Comparison of ENCODE assay signal across 13 cellular contexts in the genomic region with DNA sequence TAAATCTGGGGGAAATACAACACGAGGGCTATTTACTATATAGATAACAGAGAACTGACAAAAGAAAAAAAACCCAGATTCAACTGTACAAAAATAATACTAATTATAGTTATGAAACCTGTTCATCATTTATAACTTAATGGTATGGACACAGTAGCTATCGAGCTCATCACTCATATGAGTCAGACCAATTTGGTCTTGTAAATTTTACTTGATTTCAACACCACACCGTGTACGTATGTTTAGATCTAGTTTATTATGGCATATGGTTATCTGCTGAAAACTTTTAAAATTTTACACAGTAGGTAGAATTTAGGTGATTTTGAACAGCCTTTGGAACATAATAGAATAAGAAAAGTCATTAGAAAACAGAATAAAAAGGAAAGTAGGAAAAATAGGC. TPM values are rescaled to one million over a fixed set of nuclear protein-coding genes. Genes with fewer than 3 reads are reported as not detected.
DNase-seq lines count a peak whose midpoint lies in the region; ATAC-seq and TF ChIP-seq lines count a peak whose summit lies in the region.
"Had no signal": no experiment of that assay in that cellular context is flagged by ENCODE, and none has a peak within 500 bp of the region (broad histone marks: within the 10 kb centered on the region; RNA-seq: fewer than 3 reads in every experiment).

No MANE protein-coding gene starts in this region.

- H3K27ac ChIP-seq in right atrium auricular region (peak overlapping the region; percentile 70 to 85), VCaP (peak overlapping the region; percentile 87), mammary epithelial cell (ENCODE audit: insufficient read depth, low read depth, low read length) (no peak overlapping the region)

- TF ChIP-seq CTCF in right atrium auricular region (IDR thresholded peaks at IDR 0.05), result no peak
- no peak for TF ChIP-seq CTCF in VCaP (conservative IDR thresholded peaks at IDR 0.05)
- no peak for TF ChIP-seq CTCF in mucosa of descending colon (IDR thresholded peaks at IDR 0.05)
- no peak for TF ChIP-seq CTCF in mammary epithelial cell (conservative IDR thresholded peaks at IDR 0.05 in 1 of 2, IDR thresholded peaks at IDR 0.05 in 1 of 2; ENCODE audit: extremely low read depth in 1 of 2, insufficient read depth in 1 of 2, low read depth in 1 of 2, low read length in 2 of 2)
- TF ChIP-seq CTCF in GM10266 (IDR thresholded peaks at IDR 0.05; ENCODE audit: control insufficient read depth, insufficient read depth, low read depth, missing control alignments), result no peak

- no peak overlapping the region for H2AFZ ChIP-seq in mammary epithelial cell (ENCODE audit: low read depth, low read length)

- H3K4me1 ChIP-seq in right atrium auricular region, result peaks cover 0 to 28% of the 10 kb centered on the region in 2 donors
- no peaks in the 10 kb centered on the region for H3K4me1 ChIP-seq in mucosa of descending colon (ENCODE audit: low read depth)
- no peaks in the 10 kb centered on the region for H3K4me1 ChIP-seq in mammary epithelial cell (ENCODE audit: insufficient read depth, low read length)

- DNase-seq in right atrium auricular region (ENCODE audit: low spot score) (no peak), Right ventricle myocardium inferior (ENCODE audit: missing footprints) (no peak), mucosa of descending colon (no peak), NCI-H2171 treated with DMSO at 0.1 percent for 48 hours (lab: John Stamatoyannopoulos, UW) (no peak), NCI-H2196 treated with DMSO at 0.1 percent for 48 hours (lab: John Stamatoyannopoulos, UW; ENCODE audit: unreplicated experiment) (no peak), mammary epithelial cell (no peak), GM10266 (ENCODE audit: extremely low spot score) (no peak)
- DNase-seq: ACHN; CD4-positive, alpha-beta T cell; DMS79; GOT3; H9 had no signal

- H3K27me3 ChIP-seq in right atrium auricular region (no peaks in the 10 kb centered on the region), mammary epithelial cell (ENCODE audit: insufficient read depth, low read length) (no peaks in the 10 kb centered on the region)

- in situ Hi-C loops in mammary epithelial cell (cut with MboI; ENCODE audit: low sequenced_read_pairs in 2 of 2), result loop anchor here in 1 of 2 donors (10.0 kb wide), 1 partner anchor 1150 kb away; no protein-coding TSS in a partner anchor

- H3K9ac ChIP-seq in mammary epithelial cell (ENCODE audit: insufficient read depth, low read length), result no peak overlapping the region

- H3K4me3 ChIP-seq in right atrium auricular region (no peak overlapping the region), mucosa of descending colon (no peak overlapping the region), mammary epithelial cell (replicated peaks in 1 of 3; ENCODE audit: insufficient read depth in 1 of 3, low read depth in 2 of 3, low read length in 3 of 3) (no peak overlapping the region)

- no peak for ATAC-seq in Right ventricle myocardium inferior
- peak; percentile 47 for ATAC-seq in mucosa of descending colon

- no peaks in the 10 kb centered on the region for H4K20me1 ChIP-seq in mammary epithelial cell (ENCODE audit: insufficient read depth, low read length)

- H3K9me3 ChIP-seq in right atrium auricular region, result no peaks in the 10 kb centered on the region
- no peaks in the 10 kb centered on the region for H3K9me3 ChIP-seq in mucosa of descending colon
- no peaks in the 10 kb centered on the region for H3K9me3 ChIP-seq in mammary epithelial cell (replicated peaks; ENCODE audit: insufficient read depth, low read length)

- dilution Hi-C loops in mammary epithelial cell (cut with HindIII; ENCODE audit: low sequenced_read_pairs), result no loop called here

- no TSS peak for BruUV-seq in mammary epithelial cell (replicated peaks; lab: Mats Ljungman, UMichigan)

- no peaks in the 10 kb centered on the region for H3K79me2 ChIP-seq in mammary epithelial cell (ENCODE audit: insufficient read depth, low read length)

- CTCF ChIA-PET in mammary epithelial cell (lab: Charles Lee; ENCODE audit: low non-redundant PET), result no interaction called here

- H3K36me3 ChIP-seq in right atrium auricular region, result no peaks in the 10 kb centered on the region
- no peaks in the 10 kb centered on the region for H3K36me3 ChIP-seq in mucosa of descending colon (ENCODE audit: low read depth)
- H3K36me3 ChIP-seq in mammary epithelial cell (ENCODE audit: insufficient read depth, low read length), result no peaks in the 10 kb centered on the region

- WGBS in mammary epithelial cell (ENCODE audit: low coverage, missing lambda C conversion rate), result 84% methylated on average over 4 of the region's 4 CpGs

- H3K4me2 ChIP-seq in mammary epithelial cell (ENCODE audit: insufficient read depth, low read depth, low read length), result no peak overlapping the region

- intact Hi-C loops in Right ventricle myocardium inferior (cut with DNase I), result loop anchor here (10.0 kb wide), 1 partner anchor 1150 kb away; no protein-coding TSS in a partner anchor
- intact Hi-C loops in mucosa of descending colon (cut with DNase I, micrococcal nuclease), result no loop called here
- intact Hi-C loops in mammary epithelial cell (cut with micrococcal nuclease), result no loop called here

RNA-seq across cellular contexts. Expression of gene MYLK4, which starts 5.5 kb away (rescaled TPM):
- total RNA-seq in right atrium auricular region, result 1 to 10 TPM; 1.0 to 3.6 TPM
- 2.0 TPM for total RNA-seq in Right ventricle myocardium inferior
- under 1 TPM; 0.41 to 0.82 (median 0.43) TPM for total RNA-seq in mucosa of descending colon
- total RNA-seq in mammary epithelial cell, result under 1 TPM; 0.31 to 0.33 TPM
- 0.12 TPM for polyA plus RNA-seq in mammary epithelial cell
- polyA minus RNA-seq in mammary epithelial cell, result not detected

RNA-seq across cellular contexts. Expression of gene WRNIP1, which starts 19.9 kb away (rescaled TPM):
- 10 to 100 TPM; 51.9 to 53.5 TPM for total RNA-seq in right atrium auricular region
- total RNA-seq in Right ventricle myocardium inferior, result 40.8 TPM
- total RNA-seq in mucosa of descending colon, result 10 to 100 TPM; 39.0 to 41.1 (median 39.7) TPM
- 10 to 100 TPM; 43.3 to 46.0 TPM for total RNA-seq in mammary epithelial cell
- 58.5 TPM for polyA plus RNA-seq in mammary epithelial cell
- 44.7 TPM for polyA minus RNA-seq in mammary epithelial cell
